21 cellular contexts compared by ENCODE assay signal in genomic region chr2:133643822-133644221, GRCh38.
"Had no signal": no experiment of that assay in that cellular context is flagged by ENCODE, and none has a peak within 500 bp of the region (broad histone marks: within the 10 kb centered on the region; RNA-seq: fewer than 3 reads in every experiment).

No MANE protein-coding gene starts in this region.

- DNase-seq: dermis blood vessel endothelial cell; effector memory CD8-positive, alpha-beta T cell; erythroblast; esophagus squamous epithelium; foreskin melanocyte; left ventricle myocardium superior; lower lobe of right lung; natural killer cell; pancreas; right cardiac atrium; sigmoid colon; stimulated activated CD4-positive, alpha-beta T cell treated with anti-CD3 and anti-CD28 coated beads, Interleukin-2, amount 100 ng/mL, for 24 hours; stimulated activated CD4-positive, alpha-beta T cell treated with anti-CD3 and anti-CD28 coated beads, Interleukin-4, amount 100 ng/mL, for 24 hours; stimulated activated naive CD4-positive, alpha-beta T cell treated with Interleukin-2 at 50 U/mL for 16 hours; stomach; testis; tibial artery; upper lobe of left lung had no signal

- H3K27ac ChIP-seq: coronary artery, esophagus squamous epithelium, lower lobe of right lung, neutrophil, pancreas, sigmoid colon, stomach, testis, tibial artery, upper lobe of left lung had no signal

- ATAC-seq: effector memory CD8-positive, alpha-beta T cell; left ventricle myocardium superior; lower lobe of right lung; natural killer cell; pancreas; right cardiac atrium; stimulated activated effector memory CD8-positive, alpha-beta T cell treated with anti-CD3 and anti-CD28 coated beads, Interleukin-12 subunit alpha, Interleukin-12 subunit beta, amount 100 ng/mL, for 72 hours had no signal
